8 cellular contexts compared by ENCODE assay signal in genomic region chr9:124257070-124257864, GRCh38. TPM values are rescaled to one million over a fixed set of nuclear protein-coding genes. Genes with fewer than 3 reads are reported as not detected.
DNase-seq lines count a peak whose midpoint lies in the region; ATAC-seq and TF ChIP-seq lines count a peak whose summit lies in the region.

No MANE protein-coding gene starts in this region.

- H3K27ac ChIP-seq in BLaER1 (peak overlapping the region; percentile 96), body of pancreas (peak overlapping the region in 3 of 4 donors; percentile 40 to 50 (median 46)), mesodermal cell (ENCODE audit: low read depth, low read length, severe bottlenecking) (peak overlapping the region; percentile 71)

- no peak for TF ChIP-seq CTCF in body of pancreas (IDR thresholded peaks at IDR 0.05)

- H4K20me1 ChIP-seq in BLaER1 = peaks cover 25% of the 10 kb centered on the region

- H3K36me3 ChIP-seq in BLaER1 (peaks cover 6% of the 10 kb centered on the region), body of pancreas (replicated peaks in 1 of 2; ENCODE audit: insufficient read depth in 1 of 2, low read depth in 2 of 2) (no peaks in the 10 kb centered on the region), mesodermal cell (ENCODE audit: control insufficient read depth, insufficient read depth, low read length) (no peaks in the 10 kb centered on the region)

- H3K4me1 ChIP-seq in BLaER1 (peaks cover 79% of the 10 kb centered on the region), body of pancreas (peaks cover 34% of the 10 kb centered on the region), mesodermal cell (ENCODE audit: control insufficient read depth, insufficient read depth, low read length, poor library complexity, severe bottlenecking) (peaks cover 35% of the 10 kb centered on the region)

- peak; percentile 1 for ATAC-seq in HG03280 (IDR thresholded peaks at IDR 0.05; ENCODE audit: unreplicated experiment)
- no peak for ATAC-seq in body of pancreas

- intact Hi-C loops in body of pancreas (cut with DNase I) = no loop called here

- H3K27me3 ChIP-seq in BLaER1 = no peaks in the 10 kb centered on the region
- H3K27me3 ChIP-seq in body of pancreas = no peaks in the 10 kb centered on the region

- peak overlapping the region; percentile 90 for H3K4me3 ChIP-seq in BLaER1
- H3K4me3 ChIP-seq in body of pancreas = no peak overlapping the region
- peak overlapping the region; percentile 21 for H3K4me3 ChIP-seq in mesodermal cell (ENCODE audit: extremely low read depth, insufficient read depth, low read length, poor library complexity, severe bottlenecking)

- no peak for TF ChIP-seq POLR2A in body of pancreas (IDR thresholded peaks at IDR 0.05)

- 48 to 93% methylated on average over 5 to 25 of the region's 32 CpGs for WGBS in body of pancreas, 2 donors
- 57 to 78% methylated on average over 21 to 29 of the region's 32 CpGs for WGBS in mesodermal cell (ENCODE audit: insufficient coverage in 2 of 2), 2 experiments

- DNase-seq in body of pancreas = no peak
- no peak for DNase-seq in Ammon's horn (ENCODE audit: low spot score)
- no peak for DNase-seq in hepatic stellate cell (ENCODE audit: low spot score)
- no peak for DNase-seq in activated CD4-positive, alpha-beta T cell treated with anti-CD3 and anti-CD28 coated beads, Interleukin-2, amount 50 U/mL, for 1 hour
- DNase-seq in MV-4-11 (lab: John Stamatoyannopoulos, UW) = no peak

- H3K4me2 ChIP-seq in BLaER1 = peak overlapping the region; percentile 91

- peak overlapping the region; percentile 95 for H3K9ac ChIP-seq in BLaER1

- H3K9me3 ChIP-seq in BLaER1 = no peaks in the 10 kb centered on the region
- no peaks in the 10 kb centered on the region for H3K9me3 ChIP-seq in body of pancreas
- no peaks in the 10 kb centered on the region for H3K9me3 ChIP-seq in mesodermal cell (ENCODE audit: control insufficient read depth, low read length)

RNA-seq across cellular contexts. Expression of gene NEK6, which starts 0.5 kb away (rescaled TPM):
- 10 to 100 TPM; 15.5 to 23.6 TPM for total RNA-seq in body of pancreas
- 28.5 TPM for polyA plus RNA-seq in mesodermal cell (2013, experiment 1 of 2)
- 27.9 TPM for polyA plus RNA-seq in mesodermal cell (2013, experiment 2 of 2)

Comparison
In these comparisons a context has a peak if more than half of its experiments do, and no peak if none do; other contexts are left out.
1. H3K27ac ChIP-seq: peak in every context shown above with its lines; median percentile 96 in BLaER1; 71 in mesodermal cell; 46 in body of pancreas.
2. H3K4me3 ChIP-seq: peak in BLaER1 (single experiment) and mesodermal cell (single experiment); none in body of pancreas (0 of 2).